13 cellular contexts compared by ENCODE assay signal in the genomic region with DNA sequence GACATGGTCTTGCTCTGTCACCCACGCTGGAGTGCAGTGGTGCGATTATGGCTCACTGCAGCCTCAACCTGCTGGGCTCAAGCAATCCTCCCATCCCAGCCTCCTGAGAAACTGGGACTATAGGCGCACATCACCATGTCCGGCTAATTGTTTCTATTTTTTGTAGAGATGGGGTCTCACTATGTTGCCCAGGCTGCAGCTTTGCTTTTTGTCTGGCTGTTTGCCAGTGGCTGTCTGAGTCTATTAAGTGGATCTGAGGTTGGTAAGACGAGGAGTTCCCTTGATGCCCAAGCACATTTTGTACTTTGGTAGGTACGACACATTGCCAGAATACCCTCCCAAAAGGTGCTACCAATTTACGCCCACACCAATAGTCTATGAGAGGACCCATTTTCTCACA. TPM values are rescaled to one million over a fixed set of nuclear protein-coding genes. Genes with fewer than 3 reads are reported as not detected.
"Had no signal": no experiment of that assay in that cellular context is flagged by ENCODE, and none has a peak within 500 bp of the region (broad histone marks: within the 10 kb centered on the region; RNA-seq: fewer than 3 reads in every experiment).

No MANE protein-coding gene starts in this region.

- H3K9me3 Mint-ChIP-seq: nephron progenitor cell; T-helper 2 cell treated with Interferon-gamma antibody and Interleukin-4, amounts not matched to agents 5 μg/mL and 100 μg/mL, for 36 hours had no signal

- H3K27ac ChIP-seq: esophagus muscularis mucosa, transverse colon had no signal

- H3K36me3 ChIP-seq: esophagus muscularis mucosa, transverse colon had no signal

- H3K4me3 Mint-ChIP-seq: nephron progenitor cell; T-helper 2 cell treated with Interferon-gamma antibody and Interleukin-4, amounts not matched to agents 5 μg/mL and 100 μg/mL, for 36 hours had no signal

- H3K27ac Mint-ChIP-seq: nephron progenitor cell; T-helper 2 cell treated with Interferon-gamma antibody and Interleukin-4, amounts not matched to agents 5 μg/mL and 100 μg/mL, for 36 hours had no signal

- ATAC-seq: left colon had no signal

- DNase-seq: activated CD8-positive, alpha-beta memory T cell treated with anti-CD3 and anti-CD28 coated beads for 24 hours; activated gamma-delta T cell; activated T-cell treated with anti-CD3 and anti-CD28 coated beads, Interleukin-2, amount 50 U/mL, for 48 hours; foreskin fibroblast; glutamatergic neuron; left colon; mammary epithelial cell; nephron progenitor cell; transverse colon had no signal

- H3K9me3 ChIP-seq: esophagus muscularis mucosa, transverse colon had no signal

- FAIRE-seq: astrocyte had no signal

- H3K4me3 ChIP-seq: esophagus muscularis mucosa, transverse colon had no signal

RNA-seq across cellular contexts. Expression of a gene that starts 5.1 kb away (rescaled TPM):
- total RNA-seq: astrocyte, mammary epithelial cell, osteoblast had no signal
- polyA plus RNA-seq: mammary epithelial cell had no signal
